1 cellular context compared by ENCODE assay signal in genomic region chr1:85707990-85708825, GRCh38.
TF ChIP-seq lines count a peak whose summit lies in the region.

Gene ZNHIT6 (minus strand): TSS chr1:85708433. CDS start chr1:85708284, 149 bp downstream.

TF ChIP-seq in H1, 55 proteins besides CTCF, POLR2A, EP300 and RAD21 (continued from another document):
- TF ChIP-seq TEAD4 (IDR thresholded peaks at IDR 0.05; ENCODE audit: low read depth, low read length) (peak; percentile 37; the same call in 1 of the 2 replicates), POLR2AphosphoS5 (IDR thresholded peaks at IDR 0.05; ENCODE audit: low read depth, low read length) (peak; percentile 65; the same call in 1 of the 2 replicates), JUN (IDR thresholded peaks at IDR 0.05; ENCODE audit: low read depth, low read length) (no peak), YY1 (IDR thresholded peaks at IDR 0.05; ENCODE audit: low read depth, low read length) (no peak), GABPA (IDR thresholded peaks at IDR 0.05; ENCODE audit: borderline replicate concordance, insufficient read depth, low read length) (no peak), CREB1 (IDR thresholded peaks at IDR 0.05) (peak; percentile 80), KDM4A (IDR thresholded peaks at IDR 0.05; ENCODE audit: low read depth, low read length, severe bottlenecking) (peak; percentile 37), CBX5 (IDR thresholded peaks at IDR 0.05; ENCODE audit: low read depth, low read length) (no peak), SAP30 (IDR thresholded peaks at IDR 0.05; ENCODE audit: insufficient read depth, insufficient replicate concordance, low read length) (peak; percentile 87), BCL11A (IDR thresholded peaks at IDR 0.05; ENCODE audit: low read depth in 2 of 2, low read length in 2 of 2) (no peak), ATF3 (IDR thresholded peaks at IDR 0.05; ENCODE audit: insufficient read depth, low read depth, low read length) (peak; percentile 93), TAF1 (IDR thresholded peaks at IDR 0.05; ENCODE audit: low read depth, low read length) (peak; percentile 84), E2F6 (IDR thresholded peaks at IDR 0.05) (peak; percentile 57; the same call in 1 of the 2 replicates), CTBP2 (IDR thresholded peaks at IDR 0.05; ENCODE audit: borderline replicate concordance, insufficient read depth, insufficient read length, low read length) (peak; percentile 72), SRF (IDR thresholded peaks at IDR 0.05; ENCODE audit: low read depth, low read length) (no peak), TBP (IDR thresholded peaks at IDR 0.05; ENCODE audit: low read depth, low read length) (peak; percentile 72; the same call in 1 of the 2 replicates), ATF2 (IDR thresholded peaks at IDR 0.05; ENCODE audit: low read length) (no peak), SIN3A (conservative IDR thresholded peaks at IDR 0.05 in 1 of 2, IDR thresholded peaks at IDR 0.05 in 1 of 2; ENCODE audit: low read depth in 1 of 2, low read length in 2 of 2) (peak in 1 of 2 experiments; percentile 90; a peak in 2 of 4 replicates), EGR1 (IDR thresholded peaks at IDR 0.05; ENCODE audit: borderline replicate concordance, low read depth, low read length) (no peak), CBX8 (IDR thresholded peaks at IDR 0.05; ENCODE audit: borderline replicate concordance, low read depth, low read length) (no peak), GTF2F1 (IDR thresholded peaks at IDR 0.05; ENCODE audit: borderline replicate concordance, low read depth, low read length) (peak; percentile 52; the same call in 1 of the 2 replicates), CEBPB (IDR thresholded peaks at IDR 0.05; ENCODE audit: low read depth, low read length) (no peak), MAFK (IDR thresholded peaks at IDR 0.05; ENCODE audit: low read depth, low read length) (no peak), NRF1 (IDR thresholded peaks at IDR 0.05; ENCODE audit: low read depth, low read length) (no peak), SP4 (IDR thresholded peaks at IDR 0.05; ENCODE audit: low read length) (no peak), CHD7 (IDR thresholded peaks at IDR 0.05; ENCODE audit: insufficient replicate concordance, low read length) (no peak), USF2 (IDR thresholded peaks at IDR 0.05; ENCODE audit: low read length) (0 out of 2 replicates have a peak, but pooled peaks have one; percentile 20), HDAC6 (IDR thresholded peaks at IDR 0.05; ENCODE audit: low read depth, low read length) (no peak), ZNF274 (IDR thresholded peaks at IDR 0.05; ENCODE audit: borderline replicate concordance, extremely low read depth, low read length) (no peak), PHF8 (conservative IDR thresholded peaks at IDR 0.05; ENCODE audit: low read depth, low read length) (peak; percentile 63)
